8 cellular contexts compared by ENCODE assay signal in the genomic region with DNA sequence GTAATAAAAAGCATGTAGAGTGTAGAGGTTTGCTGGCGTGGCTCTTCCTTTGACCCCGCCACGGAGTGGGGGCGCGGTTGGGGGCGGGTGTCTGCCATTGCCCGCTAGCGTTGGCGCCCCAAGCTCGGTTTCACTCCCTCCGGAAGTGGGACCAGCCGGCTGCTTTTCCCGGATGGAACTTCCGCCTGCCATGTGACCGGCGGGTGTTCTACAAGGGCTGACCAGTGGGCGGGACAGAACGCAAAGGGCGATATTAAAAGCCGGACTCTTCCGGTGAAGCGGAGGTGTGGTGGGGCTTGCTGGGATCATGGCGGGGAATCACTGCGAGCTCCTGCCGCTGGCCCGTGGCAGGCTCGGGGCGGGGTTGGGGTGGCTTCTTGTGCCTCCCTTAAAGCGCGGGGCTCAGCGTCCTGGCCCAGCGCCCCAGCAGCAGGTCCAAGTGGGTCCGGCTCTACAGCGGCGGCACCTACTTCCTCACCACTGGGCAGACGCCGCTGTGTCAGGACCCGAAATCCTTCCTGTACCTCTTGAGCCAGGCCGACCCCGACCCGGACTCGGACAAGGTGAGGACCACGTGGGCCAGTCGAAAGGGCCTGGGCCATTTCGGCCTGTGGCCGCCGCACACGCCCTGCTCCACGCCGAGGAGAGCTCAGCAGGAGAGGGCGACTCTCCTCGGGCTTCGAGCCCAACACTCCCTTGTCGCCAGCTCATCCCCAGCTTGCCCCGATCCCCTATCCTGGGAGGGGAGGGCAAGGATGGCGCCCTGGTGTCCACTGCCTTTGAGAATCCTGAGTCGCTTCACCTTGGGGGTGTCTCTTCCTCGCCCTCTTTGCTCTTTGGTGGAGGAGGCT.
DNase-seq lines count a peak whose midpoint lies in the region; ATAC-seq and TF ChIP-seq lines count a peak whose summit lies in the region.

No MANE protein-coding gene starts in this region.

- H2AFZ ChIP-seq in OCI-LY1 (ENCODE audit: low read length): 0 out of 2 replicates have a peak overlapping the region, but pooled peaks have one; percentile 60

- no peaks in the 10 kb centered on the region for H3K9me3 ChIP-seq in HUES64 (ENCODE audit: insufficient read depth, low read depth, low read length)
- no peaks in the 10 kb centered on the region for H3K9me3 ChIP-seq in OCI-LY1 (ENCODE audit: low read length)

- H3F3A ChIP-seq in OCI-LY1 (ENCODE audit: insufficient read depth, low read length): no peaks in the 10 kb centered on the region

- no peaks in the 10 kb centered on the region for H3K9me2 ChIP-seq in OCI-LY1 (ENCODE audit: low read depth, low read length)

- peak overlapping the region; percentile 84 for H3K27ac ChIP-seq in HUES64 (ENCODE audit: low read depth, low read length)
- peak overlapping the region; percentile 19 for H3K27ac ChIP-seq in OCI-LY1 (ENCODE audit: low read depth, low read length, poor library complexity, severe bottlenecking)

- H3K36me3 ChIP-seq in HUES64 (ENCODE audit: insufficient read depth, low read length) (peaks cover 5% of the 10 kb centered on the region; the same call in 1 of the 2 replicates), OCI-LY1 (ENCODE audit: insufficient read depth, low read length) (peaks cover 5% of the 10 kb centered on the region; the same call in 1 of the 2 replicates)

- peak; percentile 76 for DNase-seq in CMK (ENCODE audit: low read depth)
- DNase-seq in activated T-cell treated with anti-CD3 and anti-CD28 coated beads for 1 hour (ENCODE audit: low read depth): peak; percentile 56
- DNase-seq in epithelial cell of esophagus (ENCODE audit: low read depth): peak; percentile 96
- DNase-seq in middle frontal gyrus (ENCODE audit: extremely low spot score, low spot score): peak; percentile 94
- DNase-seq in stimulated activated CD8-positive, alpha-beta memory T cell treated with anti-CD3 and anti-CD28 coated beads, Interleukin-15, amount 100 ng/mL, for 48 hours (ENCODE audit: low read depth in 2 of 2): peak; percentile 87 to 91

- ATAC-seq in GM21367 (IDR thresholded peaks at IDR 0.05; ENCODE audit: unreplicated experiment): peak; percentile 44

- no peaks in the 10 kb centered on the region for H3K79me2 ChIP-seq in OCI-LY1 (ENCODE audit: insufficient read depth, low read length)

- peak overlapping the region; percentile 73 for H3K4me2 ChIP-seq in OCI-LY1 (ENCODE audit: low read length)

- no peak for TF ChIP-seq CTCF in OCI-LY1 (IDR thresholded peaks at IDR 0.05; ENCODE audit: low read length)
- no peak for TF ChIP-seq CTCF in epithelial cell of esophagus (IDR thresholded peaks at IDR 0.05; ENCODE audit: insufficient read depth, low read depth, low read length, missing control alignments)

- under 1% methylated on average over 58 of the region's 58 CpGs for WGBS in HUES64

- H3K4me3 ChIP-seq in HUES64 (ENCODE audit: low read length): peak overlapping the region; percentile 84
- peak overlapping the region; percentile 91 for H3K4me3 ChIP-seq in OCI-LY1 (ENCODE audit: low read depth, low read length, poor library complexity, severe bottlenecking)
- peak overlapping the region; percentile 92 for H3K4me3 ChIP-seq in epithelial cell of esophagus (ENCODE audit: low read length)

- H3K9ac ChIP-seq in HUES64 (ENCODE audit: low read depth, low read length) (peak overlapping the region; percentile 91), OCI-LY1 (ENCODE audit: low read length) (peak overlapping the region; percentile 87)

- H3K4me1 ChIP-seq in HUES64 (ENCODE audit: insufficient read depth, low read length): peaks cover 4% of the 10 kb centered on the region; the same call in 1 of the 2 replicates
- peaks cover 17% of the 10 kb centered on the region for H3K4me1 ChIP-seq in OCI-LY1 (ENCODE audit: insufficient read depth, low read length, severe bottlenecking)

- no peaks in the 10 kb centered on the region for H4K20me1 ChIP-seq in OCI-LY1 (ENCODE audit: insufficient read depth, low read length)

- H3K27me3 ChIP-seq in HUES64 (ENCODE audit: insufficient read depth, low read length) (no peaks in the 10 kb centered on the region), OCI-LY1 (ENCODE audit: insufficient read depth, low read length) (no peaks in the 10 kb centered on the region)

Comparison
In these comparisons a context has a peak if more than half of its experiments do, and no peak if none do; other contexts are left out.
1. Peak in every context shown above with its lines: DNase-seq, ATAC-seq, H3K4me3 ChIP-seq and H3K27ac ChIP-seq.